Comparison of ENCODE assay signal across 9 cellular contexts in the genomic region with DNA sequence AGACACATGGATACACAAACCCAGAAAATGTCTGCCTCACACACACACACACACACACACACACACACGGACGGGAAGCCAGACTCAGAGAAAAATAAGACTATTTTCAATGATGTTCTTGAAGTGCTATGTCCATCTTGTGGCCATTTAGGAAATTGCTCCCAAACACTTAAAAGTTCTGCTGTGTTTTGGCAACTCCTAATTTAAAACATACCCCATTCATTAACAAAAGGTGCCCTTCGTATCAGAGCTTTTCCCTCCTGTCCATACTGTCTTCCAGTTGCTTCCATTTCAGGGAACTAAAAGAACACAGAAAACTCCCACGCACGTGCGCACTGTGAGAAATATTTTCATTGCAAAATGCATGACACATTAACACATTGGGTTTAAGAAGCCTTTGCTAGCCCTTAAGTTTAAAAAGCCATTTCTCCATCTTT. TPM values are rescaled to one million over a fixed set of nuclear protein-coding genes. Genes with fewer than 3 reads are reported as not detected.
DNase-seq lines count a peak whose midpoint lies in the region; ATAC-seq, FAIRE-seq and TF ChIP-seq lines count a peak whose summit lies in the region.
"Had no signal": no experiment of that assay in that cellular context is flagged by ENCODE, and none has a peak within 500 bp of the region (broad histone marks: within the 10 kb centered on the region; RNA-seq: fewer than 3 reads in every experiment).

No MANE protein-coding gene starts in this region.

- peak; percentile 75 for DNase-seq in DMS 273 (lab: John Stamatoyannopoulos, UW; ENCODE audit: unreplicated experiment)
- DNase-seq in H54 (ENCODE audit: insufficient read length, low spot score), result peak; percentile 4
- DNase-seq in NCI-H2171 treated with DMSO at 0.1 percent for 48 hours (lab: John Stamatoyannopoulos, UW), result peak; percentile 57
- DNase-seq in globus pallidus (ENCODE audit: low spot score), result peak; percentile 20
- peak; percentile 60 for DNase-seq in sciatic nerve (ENCODE audit: low spot score)
- DNase-seq in activated gamma-delta T cell (lab: John Stamatoyannopoulos, UW), result no peak

- H3K27ac ChIP-seq in VCaP, result no peak overlapping the region

- TF ChIP-seq CTCF in VCaP (conservative IDR thresholded peaks at IDR 0.05), result peak; percentile 85

- FAIRE-seq in H54 (lab: Jason Lieb, UNC), result no peak

- intact Hi-C loops in sciatic nerve (cut with DNase I), result no loop called here

- ATAC-seq in sciatic nerve (peak; percentile 38), GM21367 (IDR thresholded peaks at IDR 0.05; ENCODE audit: unreplicated experiment) (no peak)

- TF ChIP-seq POLR2A in H54 (IDR thresholded peaks at IDR 0.05; ENCODE audit: low read depth, low read length), result no peak

RNA-seq across cellular contexts. Expression of gene SLC12A1, which starts 44.6 kb away (rescaled TPM):
- total RNA-seq in sciatic nerve, result not detected
- total RNA-seq: T-helper 2 cell treated with Interferon-gamma antibody and Interleukin-4, amounts not matched to agents 100 ng/mL and 5 ng/mL, for 36 hours had no signal

RNA-seq across cellular contexts. Expression of gene CTXN2, which starts 59.2 kb away (rescaled TPM):
- total RNA-seq in sciatic nerve, result not detected
- total RNA-seq: T-helper 2 cell treated with Interferon-gamma antibody and Interleukin-4, amounts not matched to agents 100 ng/mL and 5 ng/mL, for 36 hours had no signal
